14 cellular contexts compared by ENCODE assay signal in the genomic region with DNA sequence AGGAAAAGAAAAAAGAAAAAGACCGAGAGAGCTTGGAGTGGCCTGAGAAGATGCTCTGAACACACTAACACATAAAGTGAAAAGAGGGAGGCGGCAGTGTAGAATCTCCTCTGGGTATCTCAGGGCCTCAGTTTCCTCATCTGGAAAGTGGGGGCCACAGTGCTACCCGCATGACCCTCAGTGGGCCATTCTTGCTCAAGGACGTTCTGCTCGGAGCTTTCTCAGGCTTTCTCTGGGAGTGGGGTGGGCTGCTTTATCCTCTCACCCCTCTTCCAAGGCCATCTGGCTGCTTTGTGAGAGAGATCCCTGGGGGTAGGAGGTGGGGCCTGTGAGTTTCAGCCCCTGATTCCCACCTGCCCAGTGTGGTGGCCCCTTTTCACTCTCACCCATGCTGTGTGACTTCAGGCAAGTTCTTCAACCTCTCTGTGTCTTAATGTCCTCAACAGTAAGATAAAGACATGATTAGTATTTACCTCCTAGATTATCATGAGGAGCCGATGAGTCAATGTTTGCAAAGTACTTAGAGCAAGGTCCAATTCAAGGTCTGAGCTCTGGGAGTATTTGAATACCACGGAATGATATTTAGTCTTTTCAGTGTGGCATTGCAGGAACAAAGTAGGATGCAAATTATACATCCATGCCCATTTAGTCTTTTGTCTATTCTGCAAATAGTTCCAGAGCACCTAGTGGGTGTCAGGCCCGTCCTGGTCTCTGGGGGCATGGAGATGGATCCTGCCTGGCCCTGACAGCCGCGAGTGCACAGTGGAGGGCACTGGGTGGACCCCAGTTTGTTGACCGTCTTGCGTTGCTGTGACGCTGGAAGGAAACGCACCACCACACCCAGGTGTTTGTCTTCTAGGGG. TPM values are rescaled to one million over a fixed set of nuclear protein-coding genes. Genes with fewer than 3 reads are reported as not detected.
DNase-seq lines count a peak whose midpoint lies in the region; ATAC-seq and TF ChIP-seq lines count a peak whose summit lies in the region.
"Had no signal": no experiment of that assay in that cellular context is flagged by ENCODE, and none has a peak within 500 bp of the region (broad histone marks: within the 10 kb centered on the region; RNA-seq: fewer than 3 reads in every experiment).

No MANE protein-coding gene starts in this region.

- TF ChIP-seq CTCF in HEK293 (tag by site-specific recombination; IDR thresholded peaks at IDR 0.05) (no peak), RWPE2 (IDR thresholded peaks at IDR 0.05; ENCODE audit: poor library complexity, severe bottlenecking) (peak; percentile 9), uterus (IDR thresholded peaks at IDR 0.05) (no peak)

- H3K36me3 ChIP-seq in HEK293 (ENCODE audit: control insufficient read depth in 2 of 2, insufficient read depth in 1 of 2, low read length in 2 of 2) (peaks cover 0 to 50% of the 10 kb centered on the region in 2 experiments; a peak in 2 of 3 replicates), RWPE2 (ENCODE audit: low read depth) (peaks cover 74% of the 10 kb centered on the region), uterus (no peaks in the 10 kb centered on the region)

- H3K4me1 ChIP-seq in HEK293 (ENCODE audit: control insufficient read depth, insufficient read depth, low read length) (no peaks in the 10 kb centered on the region), RWPE2 (ENCODE audit: insufficient read depth, poor library complexity, severe bottlenecking) (peaks cover 33% of the 10 kb centered on the region), uterus (peaks cover 0 to 5% of the 10 kb centered on the region in 2 donors)

- intact Hi-C loops in left colon (cut with DNase I, micrococcal nuclease) (loop anchor here (10.0 kb wide), 2 partner anchors 95 to 105 kb away; a partner anchor contains a TSS), uterus (cut with DNase I; ENCODE audit: low total_unique reads) (loop anchor here (5.0 to 10.0 kb wide), 2 partner anchors 98 to 145 kb away; a partner anchor contains a TSS)

- ATAC-seq in RWPE2 (ENCODE audit: low read depth) (peak; percentile 60), left colon (peak; percentile 81), GM19467 (IDR thresholded peaks at IDR 0.05; ENCODE audit: unreplicated experiment) (no peak)

- no peak for TF ChIP-seq POLR2A in uterus (IDR thresholded peaks at IDR 0.05)

- DNase-seq in A172 (ENCODE audit: low spot score) (peak; percentile 46), RWPE2 (ENCODE audit: low spot score) (peak; percentile 78), left colon (peak in 1 of 2 donors; percentile 33), Ammon's horn (ENCODE audit: low spot score) (no peak), uterus (no peak)
- DNase-seq in activated naive CD4-positive, alpha-beta T cell treated with Interleukin-2 at 50 U/mL for 16 hours: no peak
- DNase-seq: activated CD4-positive, alpha-beta T cell treated with anti-CD3 and anti-CD28 coated beads, Interleukin-2, amount 10 ng/mL, durations not matched to agents 24 days and 14 days; C1 segment of cervical spinal cord; MG63 had no signal

- H3K9me3 ChIP-seq in HEK293 (ENCODE audit: control insufficient read depth, insufficient read depth, low read depth, low read length) (no peaks in the 10 kb centered on the region), RWPE2 (ENCODE audit: severe bottlenecking) (no peaks in the 10 kb centered on the region), uterus (no peaks in the 10 kb centered on the region)
- H3K9me3 ChIP-seq: ascending aorta, MG63 had no signal

- H3K27ac ChIP-seq in HEK293 (ENCODE audit: extremely low read depth, low read depth, low read length): no peak overlapping the region
- H3K27ac ChIP-seq in RWPE2 (ENCODE audit: poor library complexity, severe bottlenecking): peak overlapping the region; percentile 73
- H3K27ac ChIP-seq in uterus: no peak overlapping the region
- H3K27ac ChIP-seq: ascending aorta had no signal

- CTCF ChIA-PET in HEK293 (lab: Yijun Ruan, JAX): interaction anchor here (0.6 to 0.7 kb wide), 2 partner anchors 9 to 161 kb away, joined by 3 read pairs; no protein-coding TSS in a partner anchor

- H3K4me3 ChIP-seq in HEK293 (ENCODE audit: low read depth, low read length) (no peak overlapping the region), RWPE2 (ENCODE audit: severe bottlenecking) (no peak overlapping the region), uterus (no peak overlapping the region)
- H3K4me3 ChIP-seq: ascending aorta, lung, MG63, skin epidermis had no signal

- POLR2A ChIA-PET in HEK293 (lab: Yijun Ruan, JAX): interaction anchor here (1.0 kb wide), 1 partner anchor 35 kb away, joined by 3 read pairs; no protein-coding TSS in a partner anchor

- H3K27me3 ChIP-seq in RWPE2 (ENCODE audit: insufficient read depth, poor library complexity, severe bottlenecking): no peaks in the 10 kb centered on the region
- no peaks in the 10 kb centered on the region for H3K27me3 ChIP-seq in uterus
- H3K27me3 ChIP-seq: ascending aorta, MG63 had no signal

TF ChIP-seq in HEK293, 187 proteins besides CTCF, POLR2A, EP300 and RAD21:
- TF ChIP-seq OSR2 (tag by site-specific recombination; IDR thresholded peaks at IDR 0.05) (no peak), PRDM1 (tag by site-specific recombination; IDR thresholded peaks at IDR 0.05) (peak; percentile 50; the same call in 1 of the 2 replicates), ZSCAN30 (tag by site-specific recombination; IDR thresholded peaks at IDR 0.05) (no peak), ZNF791 (tag by site-specific recombination; IDR thresholded peaks at IDR 0.05) (no peak), ZNF621 (tag by site-specific recombination; IDR thresholded peaks at IDR 0.05) (no peak), ZNF157 (tag by site-specific recombination; IDR thresholded peaks at IDR 0.05) (no peak), ZNF658 (tag by site-specific recombination; IDR thresholded peaks at IDR 0.05) (no peak), KLF1 (tag by site-specific recombination; IDR thresholded peaks at IDR 0.05) (no peak), ZBTB17 (tag by site-specific recombination; IDR thresholded peaks at IDR 0.05) (no peak), ZFP69B (tag by site-specific recombination; IDR thresholded peaks at IDR 0.05) (no peak), ZNF423 (tag by site-specific recombination; IDR thresholded peaks at IDR 0.05) (no peak)
- TF ChIP-seq, protein P1, sequence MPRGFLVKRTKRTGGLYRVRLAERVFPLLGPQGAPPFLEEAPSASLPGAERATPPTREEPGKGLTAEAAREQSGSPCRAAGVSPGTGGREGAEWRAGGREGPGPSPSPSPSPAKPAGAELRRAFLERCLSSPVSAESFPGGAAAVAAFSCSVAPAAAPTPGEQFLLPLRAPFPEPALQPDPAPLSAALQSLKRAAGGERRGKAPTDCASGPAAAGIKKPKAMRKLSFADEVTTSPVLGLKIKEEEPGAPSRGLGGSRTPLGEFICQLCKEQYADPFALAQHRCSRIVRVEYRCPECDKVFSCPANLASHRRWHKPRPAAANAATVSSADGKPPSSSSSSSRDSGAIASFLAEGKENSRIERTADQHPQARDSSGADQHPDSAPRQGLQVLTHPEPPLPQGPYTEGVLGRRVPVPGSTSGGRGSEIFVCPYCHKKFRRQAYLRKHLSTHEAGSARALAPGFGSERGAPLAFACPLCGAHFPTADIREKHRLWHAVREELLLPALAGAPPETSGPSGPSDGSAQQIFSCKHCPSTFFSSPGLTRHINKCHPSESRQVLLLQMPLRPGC (tag by site-specific recombination; IDR thresholded peaks at IDR 0.05): 0 out of 2 replicates have a peak, but pooled peaks have one; percentile 25
- TF ChIP-seq, protein P2, sequence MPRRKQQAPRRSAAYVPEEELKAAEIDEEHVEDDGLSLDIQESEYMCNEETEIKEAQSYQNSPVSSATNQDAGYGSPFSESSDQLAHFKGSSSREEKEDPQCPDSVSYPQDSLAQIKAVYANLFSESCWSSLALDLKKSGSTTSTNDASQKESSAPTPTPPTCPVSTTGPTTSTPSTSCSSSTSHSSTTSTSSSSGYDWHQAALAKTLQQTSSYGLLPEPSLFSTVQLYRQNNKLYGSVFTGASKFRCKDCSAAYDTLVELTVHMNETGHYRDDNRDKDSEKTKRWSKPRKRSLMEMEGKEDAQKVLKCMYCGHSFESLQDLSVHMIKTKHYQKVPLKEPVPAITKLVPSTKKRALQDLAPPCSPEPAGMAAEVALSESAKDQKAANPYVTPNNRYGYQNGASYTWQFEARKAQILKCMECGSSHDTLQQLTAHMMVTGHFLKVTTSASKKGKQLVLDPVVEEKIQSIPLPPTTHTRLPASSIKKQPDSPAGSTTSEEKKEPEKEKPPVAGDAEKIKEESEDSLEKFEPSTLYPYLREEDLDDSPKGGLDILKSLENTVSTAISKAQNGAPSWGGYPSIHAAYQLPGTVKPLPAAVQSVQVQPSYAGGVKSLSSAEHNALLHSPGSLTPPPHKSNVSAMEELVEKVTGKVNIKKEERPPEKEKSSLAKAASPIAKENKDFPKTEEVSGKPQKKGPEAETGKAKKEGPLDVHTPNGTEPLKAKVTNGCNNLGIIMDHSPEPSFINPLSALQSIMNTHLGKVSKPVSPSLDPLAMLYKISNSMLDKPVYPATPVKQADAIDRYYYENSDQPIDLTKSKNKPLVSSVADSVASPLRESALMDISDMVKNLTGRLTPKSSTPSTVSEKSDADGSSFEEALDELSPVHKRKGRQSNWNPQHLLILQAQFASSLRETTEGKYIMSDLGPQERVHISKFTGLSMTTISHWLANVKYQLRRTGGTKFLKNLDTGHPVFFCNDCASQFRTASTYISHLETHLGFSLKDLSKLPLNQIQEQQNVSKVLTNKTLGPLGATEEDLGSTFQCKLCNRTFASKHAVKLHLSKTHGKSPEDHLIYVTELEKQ (tag by site-specific recombination; IDR thresholded peaks at IDR 0.05; ENCODE audit: borderline replicate concordance): no peak

RNA-seq across cellular contexts. Expression of a gene that starts 34.3 kb away (rescaled TPM):
- total RNA-seq in A172 (2014; rRNA removed; shearing (Covaris generic)): 15.3 and 17.8 TPM in 2 replicates
- total RNA-seq in left colon (100 to 1,000 TPM; 117 to 121 TPM), uterus (100 to 1,000 TPM in 1 of 4 donors, 10 to 100 TPM in 3; 25.0 to 110 (median 34.1) TPM)

Comparison
In these comparisons a context has a peak if more than half of its experiments do, and no peak if none do; other contexts are left out.
1. DNase-seq: peak in A172 (single experiment) and RWPE2 (single experiment); none in Ammon's horn (single experiment), activated naive CD4-positive, alpha-beta T cell treated with Interleukin-2 at 50 U/mL for 16 hours (single experiment) and uterus (0 of 2).